2 cellular contexts compared by ENCODE assay signal in the genomic region with DNA sequence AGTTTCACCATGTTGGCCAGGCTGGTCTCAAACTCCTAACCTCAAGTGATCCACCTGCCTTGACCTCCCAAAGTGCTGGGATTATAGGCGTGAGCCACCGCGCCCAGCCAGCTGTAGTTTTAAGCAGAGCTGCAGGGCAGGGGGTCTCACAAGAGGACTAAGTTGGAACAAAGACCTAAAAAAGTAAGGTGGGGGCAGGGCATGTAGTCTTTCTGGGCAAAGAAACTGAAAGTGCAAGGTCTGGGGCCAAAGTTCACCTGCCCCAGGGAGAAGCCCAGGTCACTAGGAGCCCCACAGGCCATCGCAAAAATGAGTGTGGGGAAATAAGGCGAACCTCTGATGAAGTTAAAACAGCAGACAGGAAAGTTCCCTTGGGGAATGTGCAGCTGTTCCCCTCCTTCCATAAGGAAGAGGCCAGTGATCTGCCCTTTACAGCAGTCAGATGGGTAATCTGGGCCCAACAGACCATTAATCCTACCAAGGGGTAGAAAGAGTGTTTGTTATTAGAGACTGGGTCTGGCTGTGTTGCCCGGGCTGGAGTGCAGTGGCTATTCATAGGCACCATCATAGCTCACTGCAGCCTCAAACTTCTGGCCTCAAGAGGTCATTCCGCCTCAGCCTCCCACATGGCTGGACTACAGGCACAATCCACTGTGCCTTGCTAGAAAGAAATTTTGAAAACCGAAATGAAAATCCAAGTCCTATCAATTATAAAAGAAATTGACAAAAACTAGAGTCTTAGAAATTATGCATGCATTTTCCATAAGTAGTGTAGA.
TF ChIP-seq lines count a peak whose summit lies in the region.

No MANE protein-coding gene starts in this region.

TF ChIP-seq in liver, 16 proteins besides CTCF, POLR2A, EP300 and RAD21 (continued from another document):
- TF ChIP-seq JUND (IDR thresholded peaks at IDR 0.05): peak in 1 of 2 donors; percentile 46
- TF ChIP-seq EGR1 (IDR thresholded peaks at IDR 0.05; ENCODE audit: low read depth in 2 of 2): no peak
- TF ChIP-seq FOXA2 (IDR thresholded peaks at IDR 0.05): no peak
- no peak for TF ChIP-seq FOXA1 (IDR thresholded peaks at IDR 0.05)
- TF ChIP-seq TAF1 (conservative IDR thresholded peaks at IDR 0.05): no peak
- TF ChIP-seq, protein P1, sequence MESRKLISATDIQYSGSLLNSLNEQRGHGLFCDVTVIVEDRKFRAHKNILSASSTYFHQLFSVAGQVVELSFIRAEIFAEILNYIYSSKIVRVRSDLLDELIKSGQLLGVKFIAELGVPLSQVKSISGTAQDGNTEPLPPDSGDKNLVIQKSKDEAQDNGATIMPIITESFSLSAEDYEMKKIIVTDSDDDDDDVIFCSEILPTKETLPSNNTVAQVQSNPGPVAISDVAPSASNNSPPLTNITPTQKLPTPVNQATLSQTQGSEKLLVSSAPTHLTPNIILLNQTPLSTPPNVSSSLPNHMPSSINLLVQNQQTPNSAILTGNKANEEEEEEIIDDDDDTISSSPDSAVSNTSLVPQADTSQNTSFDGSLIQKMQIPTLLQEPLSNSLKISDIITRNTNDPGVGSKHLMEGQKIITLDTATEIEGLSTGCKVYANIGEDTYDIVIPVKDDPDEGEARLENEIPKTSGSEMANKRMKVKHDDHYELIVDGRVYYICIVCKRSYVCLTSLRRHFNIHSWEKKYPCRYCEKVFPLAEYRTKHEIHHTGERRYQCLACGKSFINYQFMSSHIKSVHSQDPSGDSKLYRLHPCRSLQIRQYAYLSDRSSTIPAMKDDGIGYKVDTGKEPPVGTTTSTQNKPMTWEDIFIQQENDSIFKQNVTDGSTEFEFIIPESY (IDR thresholded peaks at IDR 0.05): no peak
- TF ChIP-seq, protein P2, sequence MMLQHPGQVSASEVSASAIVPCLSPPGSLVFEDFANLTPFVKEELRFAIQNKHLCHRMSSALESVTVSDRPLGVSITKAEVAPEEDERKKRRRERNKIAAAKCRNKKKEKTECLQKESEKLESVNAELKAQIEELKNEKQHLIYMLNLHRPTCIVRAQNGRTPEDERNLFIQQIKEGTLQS (IDR thresholded peaks at IDR 0.05): no peak
- TF ChIP-seq, protein P3, sequence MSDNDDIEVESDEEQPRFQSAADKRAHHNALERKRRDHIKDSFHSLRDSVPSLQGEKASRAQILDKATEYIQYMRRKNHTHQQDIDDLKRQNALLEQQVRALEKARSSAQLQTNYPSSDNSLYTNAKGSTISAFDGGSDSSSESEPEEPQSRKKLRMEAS (IDR thresholded peaks at IDR 0.05): no peak
- peak; percentile 95 for TF ChIP-seq HNF4G (IDR thresholded peaks at IDR 0.05)
- TF ChIP-seq, protein P4, sequence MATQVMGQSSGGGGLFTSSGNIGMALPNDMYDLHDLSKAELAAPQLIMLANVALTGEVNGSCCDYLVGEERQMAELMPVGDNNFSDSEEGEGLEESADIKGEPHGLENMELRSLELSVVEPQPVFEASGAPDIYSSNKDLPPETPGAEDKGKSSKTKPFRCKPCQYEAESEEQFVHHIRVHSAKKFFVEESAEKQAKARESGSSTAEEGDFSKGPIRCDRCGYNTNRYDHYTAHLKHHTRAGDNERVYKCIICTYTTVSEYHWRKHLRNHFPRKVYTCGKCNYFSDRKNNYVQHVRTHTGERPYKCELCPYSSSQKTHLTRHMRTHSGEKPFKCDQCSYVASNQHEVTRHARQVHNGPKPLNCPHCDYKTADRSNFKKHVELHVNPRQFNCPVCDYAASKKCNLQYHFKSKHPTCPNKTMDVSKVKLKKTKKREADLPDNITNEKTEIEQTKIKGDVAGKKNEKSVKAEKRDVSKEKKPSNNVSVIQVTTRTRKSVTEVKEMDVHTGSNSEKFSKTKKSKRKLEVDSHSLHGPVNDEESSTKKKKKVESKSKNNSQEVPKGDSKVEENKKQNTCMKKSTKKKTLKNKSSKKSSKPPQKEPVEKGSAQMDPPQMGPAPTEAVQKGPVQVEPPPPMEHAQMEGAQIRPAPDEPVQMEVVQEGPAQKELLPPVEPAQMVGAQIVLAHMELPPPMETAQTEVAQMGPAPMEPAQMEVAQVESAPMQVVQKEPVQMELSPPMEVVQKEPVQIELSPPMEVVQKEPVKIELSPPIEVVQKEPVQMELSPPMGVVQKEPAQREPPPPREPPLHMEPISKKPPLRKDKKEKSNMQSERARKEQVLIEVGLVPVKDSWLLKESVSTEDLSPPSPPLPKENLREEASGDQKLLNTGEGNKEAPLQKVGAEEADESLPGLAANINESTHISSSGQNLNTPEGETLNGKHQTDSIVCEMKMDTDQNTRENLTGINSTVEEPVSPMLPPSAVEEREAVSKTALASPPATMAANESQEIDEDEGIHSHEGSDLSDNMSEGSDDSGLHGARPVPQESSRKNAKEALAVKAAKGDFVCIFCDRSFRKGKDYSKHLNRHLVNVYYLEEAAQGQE (IDR thresholded peaks at IDR 0.05): no peak
- TF ChIP-seq NR2F2 (IDR thresholded peaks at IDR 0.05): peak; percentile 78
- TF ChIP-seq HNF4A (conservative IDR thresholded peaks at IDR 0.05): peak; percentile 95 to 99

TF ChIP-seq in GM12891, 5 proteins besides CTCF, POLR2A, EP300 and RAD21 (continued from another document):
- no peak for TF ChIP-seq PAX5 (IDR thresholded peaks at IDR 0.05; ENCODE audit: insufficient read depth, low read length, severe bottlenecking)
